Comparison of ENCODE assay signal across 8 cellular contexts in genomic region chr17:7034955-7035590, GRCh38. TPM values are rescaled to one million over a fixed set of nuclear protein-coding genes. Genes with fewer than 3 reads are reported as not detected.
A peak's percentile ranks its signal among the peaks of the same experiment; 100 is the strongest.
DNase-seq lines count a peak whose midpoint lies in the region; ATAC-seq and TF ChIP-seq lines count a peak whose summit lies in the region.

No MANE protein-coding gene starts in this region.

- H3K36me3 ChIP-seq in Karpas-422 (ENCODE audit: insufficient read depth, low read length): no peaks in the 10 kb centered on the region
- H3K36me3 ChIP-seq in mammary epithelial cell (ENCODE audit: insufficient read depth, low read length): no peaks in the 10 kb centered on the region
- H3K36me3 ChIP-seq in lower lobe of right lung: no peaks in the 10 kb centered on the region
- H3K36me3 ChIP-seq in thyroid gland: no peaks in the 10 kb centered on the region

- 31% methylated on average over 6 of the region's 7 CpGs for WGBS in mammary epithelial cell (ENCODE audit: low coverage, missing lambda C conversion rate)
- WGBS in thyroid gland, 2 donors: 14 to 17% methylated on average over 7 of the region's 7 CpGs

- no peak for TF ChIP-seq CTCF in mammary epithelial cell (conservative IDR thresholded peaks at IDR 0.05 in 1 of 2, IDR thresholded peaks at IDR 0.05 in 1 of 2; ENCODE audit: extremely low read depth in 1 of 2, insufficient read depth in 1 of 2, low read depth in 1 of 2, low read length in 2 of 2)
- TF ChIP-seq CTCF in lower lobe of right lung (IDR thresholded peaks at IDR 0.05): no peak
- peak in 1 of 6 experiments; percentile 19 for TF ChIP-seq CTCF in thyroid gland (IDR thresholded peaks at IDR 0.05)

- H4K20me1 ChIP-seq in Karpas-422 (ENCODE audit: insufficient read depth, low read depth, low read length) (no peaks in the 10 kb centered on the region), mammary epithelial cell (ENCODE audit: insufficient read depth, low read length) (no peaks in the 10 kb centered on the region)

- intact Hi-C loops in mammary epithelial cell (cut with micrococcal nuclease) (loop anchor here (2.0 kb wide), 1 partner anchor 20 kb away; a partner anchor contains a TSS), lower lobe of right lung (cut with DNase I) (no loop called here), thyroid gland (cut with DNase I) (no loop called here), posterior vena cava (cut with DNase I) (no loop called here)

- TF ChIP-seq POLR2A in thyroid gland (IDR thresholded peaks at IDR 0.05): no peak

- peak; percentile 25 to 32 for ATAC-seq in lower lobe of right lung

- dilution Hi-C loops in mammary epithelial cell (cut with HindIII; ENCODE audit: low sequenced_read_pairs): loop anchor here (5.0 kb wide), 2 partner anchors 37 to 102 kb away; no protein-coding TSS in a partner anchor

- H3K9me3 ChIP-seq in Karpas-422 (ENCODE audit: low read length) (no peaks in the 10 kb centered on the region), mammary epithelial cell (replicated peaks; ENCODE audit: insufficient read depth, low read length) (no peaks in the 10 kb centered on the region), lower lobe of right lung (no peaks in the 10 kb centered on the region), thyroid gland (no peaks in the 10 kb centered on the region)

- BruUV-seq in mammary epithelial cell (replicated peaks; lab: Mats Ljungman, UMichigan): TSS peak; percentile 93

- H3K9me2 ChIP-seq in Karpas-422 (replicated peaks; ENCODE audit: insufficient read depth, low read length): no peaks in the 10 kb centered on the region

- H3K4me2 ChIP-seq in Karpas-422 (ENCODE audit: low read depth, low read length, poor library complexity, severe bottlenecking) (peak overlapping the region; percentile 88), mammary epithelial cell (ENCODE audit: insufficient read depth, low read depth, low read length) (peak overlapping the region; percentile 93)

- peak overlapping the region; percentile 84 for H3K4me3 ChIP-seq in Karpas-422 (ENCODE audit: low read length)
- peak overlapping the region; percentile 65 to 71 (median 70) for H3K4me3 ChIP-seq in mammary epithelial cell (replicated peaks in 1 of 3; ENCODE audit: insufficient read depth in 1 of 3, low read depth in 2 of 3, low read length in 3 of 3)
- H3K4me3 ChIP-seq in lower lobe of right lung: peak overlapping the region; percentile 76
- H3K4me3 ChIP-seq in thyroid gland (replicated peaks in 1 of 3): peak overlapping the region; percentile 26 to 65 (median 53)

- H3K4me1 ChIP-seq in Karpas-422 (ENCODE audit: low read length) (peaks cover 12% of the 10 kb centered on the region), mammary epithelial cell (ENCODE audit: insufficient read depth, low read length) (peaks cover 12% of the 10 kb centered on the region), lower lobe of right lung (peaks cover 31% of the 10 kb centered on the region), thyroid gland (peaks cover 29 to 41% of the 10 kb centered on the region in 2 donors)

- in situ Hi-C loops in mammary epithelial cell (cut with MboI; ENCODE audit: low sequenced_read_pairs in 2 of 2): no loop called here

- H3K9ac ChIP-seq in Karpas-422 (ENCODE audit: low read length) (peak overlapping the region; percentile 84), mammary epithelial cell (ENCODE audit: insufficient read depth, low read length) (peak overlapping the region; percentile 80)

- H2AFZ ChIP-seq in Karpas-422 (ENCODE audit: low read length) (peak overlapping the region; percentile 97), mammary epithelial cell (ENCODE audit: low read depth, low read length) (peak overlapping the region; percentile 96)

- H3K27ac ChIP-seq in Karpas-422 (ENCODE audit: low read length) (peak overlapping the region; percentile 7; the same call in 1 of the 2 replicates), mammary epithelial cell (ENCODE audit: insufficient read depth, low read depth, low read length) (peak overlapping the region; percentile 81), lower lobe of right lung (peak overlapping the region; percentile 88), thyroid gland (peak overlapping the region; percentile 82 to 93 (median 88))

- peak; percentile 21 for DNase-seq in activated T-cell treated with anti-CD3 and anti-CD28 coated beads for 48 hours (ENCODE audit: low read depth)
- DNase-seq in activated T-cell treated with anti-CD3 and anti-CD28 coated beads, Interleukin-2, amount 50 U/mL, for 1 hour: no peak
- DNase-seq in Karpas-422: peak; percentile 53
- DNase-seq in mammary epithelial cell: no peak
- no peak for DNase-seq in lower lobe of right lung
- DNase-seq in thyroid gland: no peak
- no peak for DNase-seq in posterior vena cava (ENCODE audit: low spot score)
- DNase-seq in MV-4-11 (lab: John Stamatoyannopoulos, UW): no peak

- CTCF ChIA-PET in mammary epithelial cell (lab: Charles Lee; ENCODE audit: low non-redundant PET): no interaction called here

- H3K27me3 ChIP-seq in Karpas-422 (ENCODE audit: low read length): no peaks in the 10 kb centered on the region
- no peaks in the 10 kb centered on the region for H3K27me3 ChIP-seq in mammary epithelial cell (ENCODE audit: insufficient read depth, low read length)
- H3K27me3 ChIP-seq in lower lobe of right lung (ENCODE audit: low read depth): no peaks in the 10 kb centered on the region
- H3K27me3 ChIP-seq in thyroid gland: no peaks in the 10 kb centered on the region

- H3K79me2 ChIP-seq in Karpas-422 (ENCODE audit: low read length) (peaks cover 7% of the 10 kb centered on the region; the same call in 1 of the 2 replicates), mammary epithelial cell (ENCODE audit: insufficient read depth, low read length) (peaks cover 8% of the 10 kb centered on the region)

RNA-seq across cellular contexts. Expression of gene SLC16A13, which starts 0.7 kb away (rescaled TPM):
- total RNA-seq in Karpas-422 (2014; rRNA removed; shearing (Covaris generic); ENCODE audit: low replicate concordance): 1.3 and 6.0 TPM in 2 replicates
- total RNA-seq in mammary epithelial cell (10 to 100 TPM in 1 of 2 donors, 1 to 10 TPM in 1; 2.7 to 11.9 TPM), lower lobe of right lung (9.9 TPM), thyroid gland (1 to 10 TPM; 1.2 to 6.7 (median 4.1) TPM), posterior vena cava (1 to 10 TPM; 1.5 to 1.6 TPM)
- 10.1 TPM for polyA plus RNA-seq in mammary epithelial cell
- polyA minus RNA-seq in mammary epithelial cell: 12.4 TPM

RNA-seq across cellular contexts. Expression of gene SLC16A11, which starts 8.8 kb away (rescaled TPM):
- total RNA-seq in Karpas-422 (2014; rRNA removed; shearing (Covaris generic); ENCODE audit: low replicate concordance): not detected in 2 replicates
- total RNA-seq in mammary epithelial cell (not detected), lower lobe of right lung (7.7 TPM), thyroid gland (10 to 100 TPM in 3 of 4 donors, 1 to 10 TPM in 1; 5.4 to 43.9 (median 18.8) TPM), posterior vena cava (1 to 10 TPM in 1 of 2 donors, under 1 TPM in 1; 0.52 to 1.3 TPM)
- not detected for polyA plus RNA-seq in mammary epithelial cell
- polyA minus RNA-seq in mammary epithelial cell: not detected

RNA-seq across cellular contexts. Expression of gene BCL6B, which starts 12.2 kb away (rescaled TPM):
- total RNA-seq in Karpas-422 (2014; rRNA removed; shearing (Covaris generic); ENCODE audit: low replicate concordance): not detected in 2 replicates
- total RNA-seq in mammary epithelial cell (not detected), lower lobe of right lung (13.4 TPM), thyroid gland (10 to 100 TPM in 2 of 4 donors, 1 to 10 TPM in 2; 3.1 to 18.9 (median 7.6) TPM), posterior vena cava (10 to 100 TPM; 21.2 to 29.7 TPM)
- polyA plus RNA-seq in mammary epithelial cell: not detected
- polyA minus RNA-seq in mammary epithelial cell: not detected

RNA-seq across cellular contexts. Expression of gene RNASEK, which starts 22.6 kb away (rescaled TPM):
- total RNA-seq in Karpas-422 (2014; rRNA removed; shearing (Covaris generic); ENCODE audit: low replicate concordance): 107 and 310 TPM in 2 replicates
- total RNA-seq in mammary epithelial cell: 100 to 1,000 TPM in 1 of 2 donors, 10 to 100 TPM in 1; 46.0 to 180 TPM
- 187 TPM for polyA plus RNA-seq in mammary epithelial cell
- 404 TPM for polyA minus RNA-seq in mammary epithelial cell
- 300 TPM for total RNA-seq in lower lobe of right lung
- 100 to 1,000 TPM; 134 to 297 (median 200) TPM for total RNA-seq in thyroid gland
- total RNA-seq in posterior vena cava: 100 to 1,000 TPM; 153 to 154 TPM

RNA-seq across cellular contexts. Expression of gene ALOX12, which starts 39.2 kb away (rescaled TPM):
- not detected in 2 replicates for total RNA-seq in Karpas-422 (2014; rRNA removed; shearing (Covaris generic); ENCODE audit: low replicate concordance)
- total RNA-seq in mammary epithelial cell: not detected
- 0.53 TPM for polyA plus RNA-seq in mammary epithelial cell
- polyA minus RNA-seq in mammary epithelial cell: 3.7 TPM
- total RNA-seq in lower lobe of right lung: 0.86 TPM
- total RNA-seq in thyroid gland: not detected
- total RNA-seq in posterior vena cava: under 1 TPM in 1 of 2 donors, not detected in 1; 0.14 TPM

Comparison
In these comparisons a context has a peak if more than half of its experiments do, and no peak if none do; other contexts are left out.
1. DNase-seq: peak in activated T-cell treated with anti-CD3 and anti-CD28 coated beads for 48 hours (single experiment) and Karpas-422 (single experiment); none in activated T-cell treated with anti-CD3 and anti-CD28 coated beads, Interleukin-2, amount 50 U/mL, for 1 hour (single experiment), mammary epithelial cell (single experiment), lower lobe of right lung (single experiment), thyroid gland (0 of 2), posterior vena cava (single experiment) and MV-4-11 (single experiment).
2. H3K27ac ChIP-seq: peak in every context shown above with its lines; median percentile 88 in lower lobe of right lung; 88 in thyroid gland; 81 in mammary epithelial cell; 7 in Karpas-422.
3. Peak in every context shown above with its lines, with median percentiles within 50 percentile points of each other: H3K4me3 ChIP-seq.